ENCODE assay signal across 9 cellular contexts in genomic region chr4:147736458-147736857, GRCh38. TPM values are rescaled to one million over a fixed set of nuclear protein-coding genes. Genes with fewer than 3 reads are reported as not detected.
A peak's percentile ranks its signal among the peaks of the same experiment; 100 is the strongest.
DNase-seq lines count a peak whose midpoint lies in the region; TF ChIP-seq lines count a peak whose summit lies in the region.
"Had no signal": no experiment of that assay in that cellular context is flagged by ENCODE, and none has a peak within 500 bp of the region (broad histone marks: within the 10 kb centered on the region; RNA-seq: fewer than 3 reads in every experiment).

No MANE protein-coding gene starts in this region.

- no peak overlapping the region for H3K27ac ChIP-seq in breast epithelium
- H3K27ac ChIP-seq in testis, result peak overlapping the region; percentile 5 to 98

- BruUV-seq in MCF 10A (replicated peaks; lab: Mats Ljungman, UMichigan), result no TSS peak

- TF ChIP-seq CTCF in MCF 10A (IDR thresholded peaks at IDR 0.05; ENCODE audit: unreplicated experiment), result no peak
- TF ChIP-seq CTCF in breast epithelium (IDR thresholded peaks at IDR 0.05), result no peak
- TF ChIP-seq CTCF in testis (IDR thresholded peaks at IDR 0.05), result no peak

- peaks cover 29% of the 10 kb centered on the region for H3K4me1 Mint-ChIP-seq in MCF 10A (ENCODE audit: insufficient read depth, unreplicated experiment)

- peak overlapping the region; percentile 44 for H3K27ac Mint-ChIP-seq in MCF 10A (ENCODE audit: low read depth, unreplicated experiment)

- H3K36me3 Mint-ChIP-seq in MCF 10A (ENCODE audit: insufficient read depth, unreplicated experiment), result no peaks in the 10 kb centered on the region

- H3K4me1 ChIP-seq in breast epithelium, result no peaks in the 10 kb centered on the region
- H3K4me1 ChIP-seq in adipocyte (ENCODE audit: control insufficient read depth, insufficient read depth, low read length), result peaks cover 41% of the 10 kb centered on the region
- peaks cover 4% of the 10 kb centered on the region for H3K4me1 ChIP-seq in testis

- H3K27me3 ChIP-seq in breast epithelium (no peaks in the 10 kb centered on the region), adipocyte (replicated peaks; ENCODE audit: control insufficient read depth, insufficient read depth, low read length) (no peaks in the 10 kb centered on the region), testis (no peaks in the 10 kb centered on the region)

- no peak for TF ChIP-seq POLR2A in breast epithelium (IDR thresholded peaks at IDR 0.05)
- no peak for TF ChIP-seq POLR2A in testis (IDR thresholded peaks at IDR 0.05)

- DNase-seq in MCF 10A (ENCODE audit: unreplicated experiment) (peak; percentile 57), breast epithelium (ENCODE audit: low spot score in 2 of 2) (no peak), adipocyte (ENCODE audit: low read depth) (peak; percentile 79), glomerular visceral epithelial cell (ENCODE audit: extremely low spot score) (peak; percentile 68), testis (no peak), H4 (ENCODE audit: low spot score) (no peak), NCI-H774 (lab: John Stamatoyannopoulos, UW) (no peak), NCI-H2227 (lab: John Stamatoyannopoulos, UW; ENCODE audit: unreplicated experiment) (no peak)
- DNase-seq: NCI-H1105 treated with DMSO at 0.1 percent for 48 hours had no signal

- POLR2A ChIA-PET in MCF 10A (lab: Yijun Ruan, JAX), result interaction anchor here (0.8 to 1.4 kb wide), 2 partner anchors 85 to 86 kb away, joined by 3 to 4 read pairs; no protein-coding TSS in a partner anchor

- H3K4me3 ChIP-seq in breast epithelium (no peak overlapping the region), adipocyte (ENCODE audit: low read length) (peak overlapping the region; percentile 69), testis (no peak overlapping the region)

- CTCF ChIA-PET in MCF 10A (lab: Yijun Ruan, JAX), result interaction anchor here (0.6 to 1.1 kb wide), 2 partner anchors 31 to 44 kb away, joined by 3 to 4 read pairs; no protein-coding TSS in a partner anchor

- H3K27me3 Mint-ChIP-seq in MCF 10A (ENCODE audit: insufficient read depth, unreplicated experiment), result no peaks in the 10 kb centered on the region

- WGBS in testis, 2 donors, result 63 to 70% methylated on average over 3 of the region's 3 CpGs

- peak overlapping the region; percentile 29 for H3K4me3 Mint-ChIP-seq in MCF 10A (ENCODE audit: unreplicated experiment)

- intact Hi-C loops in MCF 10A (cut with micrococcal nuclease) (no loop called here), breast epithelium (cut with DNase I; ENCODE audit: low total_unique reads) (loop anchor here (10.0 kb wide), 2 partner anchors 88 to 128 kb away; no protein-coding TSS in a partner anchor), testis (cut with DNase I; ENCODE audit: low total_unique reads) (loop anchor here (10.0 kb wide), 2 partner anchors 78 to 128 kb away; no protein-coding TSS in a partner anchor)

- no peaks in the 10 kb centered on the region for H3K9me3 Mint-ChIP-seq in MCF 10A (ENCODE audit: unreplicated experiment)

- no peak overlapping the region for H3K9ac ChIP-seq in adipocyte (ENCODE audit: low read length)

- H3K36me3 ChIP-seq in breast epithelium (no peaks in the 10 kb centered on the region), adipocyte (ENCODE audit: control insufficient read depth, insufficient read depth, low read length, severe bottlenecking) (no peaks in the 10 kb centered on the region), testis (ENCODE audit: low read depth, missing control alignments) (no peaks in the 10 kb centered on the region)

- H3K9me3 ChIP-seq in breast epithelium (no peaks in the 10 kb centered on the region), adipocyte (ENCODE audit: control insufficient read depth, low read length) (no peaks in the 10 kb centered on the region), testis (no peaks in the 10 kb centered on the region)

RNA-seq across cellular contexts. Expression of gene ARHGAP10, which starts 4.6 kb away (rescaled TPM):
- total RNA-seq in MCF 10A (2022), result 22.4 and 24.6 TPM in 2 replicates
- total RNA-seq in breast epithelium, result 100 to 1,000 TPM in 1 of 3 donors, 10 to 100 TPM in 2; 49.5 to 138 (median 62.6) TPM
- total RNA-seq in testis, result 100 to 1,000 TPM in 1 of 2 donors, 10 to 100 TPM in 1; 83.5 to 108 TPM
- polyA plus RNA-seq in testis (ENCODE audit: insufficient read depth, low read depth, low replicate concordance), result 17.4 TPM
- total RNA-seq in H4 (2014; rRNA removed; shearing (Covaris generic)), result 9.5 and 10.3 TPM in 2 replicates

RNA-seq across cellular contexts. Expression of gene PRMT9, which starts 52.5 kb away (rescaled TPM):
- total RNA-seq in MCF 10A (2022) (6.1 and 8.4 TPM in 2 replicates), breast epithelium (10 to 100 TPM in 2 of 3 donors, 1 to 10 TPM in 1; 7.8 to 21.8 (median 10.5) TPM), testis (10 to 100 TPM; 22.7 to 24.6 TPM)
- polyA plus RNA-seq in testis (ENCODE audit: insufficient read depth, low read depth, low replicate concordance), result 27.5 TPM
- total RNA-seq in H4 (2014; rRNA removed; shearing (Covaris generic)), result 8.3 and 10.5 TPM in 2 replicates

Comparison
In these comparisons a context has a peak if more than half of its experiments do, and no peak if none do; other contexts are left out.
1. DNase-seq: peak in MCF 10A (single experiment), adipocyte (single experiment) and glomerular visceral epithelial cell (single experiment); none in breast epithelium (0 of 2), testis (single experiment), H4 (single experiment), NCI-H774 (single experiment) and NCI-H2227 (single experiment).
2. H3K27ac ChIP-seq: peak in testis (2 of 2); none in breast epithelium (0 of 2).